Comparison of ENCODE assay signal across 14 cellular contexts in genomic region chr14:102295301-102295700, GRCh38. TPM values are rescaled to one million over a fixed set of nuclear protein-coding genes. Genes with fewer than 3 reads are reported as not detected.
A peak's percentile ranks its signal among the peaks of the same experiment; 100 is the strongest.
DNase-seq lines count a peak whose midpoint lies in the region; ATAC-seq and TF ChIP-seq lines count a peak whose summit lies in the region.
"Had no signal": no experiment of that assay in that cellular context is flagged by ENCODE, and none has a peak within 500 bp of the region (broad histone marks: within the 10 kb centered on the region; RNA-seq: fewer than 3 reads in every experiment).

No MANE protein-coding gene starts in this region.

- DNase-seq in GM23338 (ENCODE audit: low spot score): no peak
- DNase-seq in SK-N-SH: peak; percentile 50
- DNase-seq in fibroblast of mammary gland (ENCODE audit: low read depth): peak; percentile 64
- DNase-seq in sigmoid colon: no peak
- no peak for DNase-seq in activated CD4-positive, alpha-beta T cell treated with anti-CD3 and anti-CD28 coated beads, Interleukin-2, amount 10 ng/mL, durations not matched to agents 7 days and 5 days
- DNase-seq in stimulated activated CD4-positive, alpha-beta T cell treated with anti-CD3 and anti-CD28 coated beads, Interleukin-4, amount 100 ng/mL, for 4 hours: no peak
- no peak for DNase-seq in stimulated activated CD4-positive, alpha-beta T cell treated with anti-CD3 and anti-CD28 coated beads, Interleukin-12 subunit alpha, Interleukin-12 subunit beta, amount 100 ng/mL, for 4 hours
- DNase-seq: activated T-cell treated with anti-CD3 and anti-CD28 coated beads, Interleukin-2, amount 50 U/mL, for 72 hours; effector CD4-positive, alpha-beta T cell; left colon; NCI-H524 treated with DMSO at 0.1 percent for 48 hours; right cardiac atrium; T-helper 9 cell had no signal

- H3K9me3 Mint-ChIP-seq in GM23338: peaks cover 8% of the 10 kb centered on the region; the same call in 2 of the 3 replicates
- H3K9me3 Mint-ChIP-seq in activated CD4-positive, alpha-beta T cell treated with anti-CD3 and anti-CD28 coated beads, Interleukin-2, amount 10 ng/mL, durations not matched to agents 7 days and 5 days: no peaks in the 10 kb centered on the region
- H3K9me3 Mint-ChIP-seq: activated T-cell treated with anti-CD3 and anti-CD28 coated beads, Interleukin-2, amount 50 U/mL, for 72 hours had no signal

- CTCF ChIA-PET in SK-N-SH (lab: Yijun Ruan, JAX): interaction anchor here (0.7 to 1.6 kb wide), 6 partner anchors 9 to 334 kb away, joined by 3 to 6 read pairs (median 4); no protein-coding TSS in a partner anchor
- CTCF ChIA-PET in activated CD4-positive, alpha-beta T cell treated with anti-CD3 and anti-CD28 coated beads, Interleukin-2, amount 10 ng/mL, durations not matched to agents 7 days and 5 days (lab: Charles Lee): interaction anchor here (1.1 kb wide), 1 partner anchor 10 kb away, joined by 6 read pairs; the partner anchor contains the start of gene MOK

- H3K4me1 ChIP-seq in GM23338 (ENCODE audit: insufficient read depth): no peaks in the 10 kb centered on the region
- H3K4me1 ChIP-seq in SK-N-SH (ENCODE audit: control insufficient read depth in 1 of 2, insufficient read depth in 2 of 2, low read depth in 1 of 2, low read length in 1 of 2): no peaks in the 10 kb centered on the region
- H3K4me1 ChIP-seq in sigmoid colon: peaks cover 0 to 10% (median 0%) of the 10 kb centered on the region in 4 donors

- H3K4me2 ChIP-seq in GM23338 (no peak overlapping the region), SK-N-SH (no peak overlapping the region)

- H3K4me3 ChIP-seq in GM23338: no peak overlapping the region
- no peak overlapping the region for H3K4me3 ChIP-seq in SK-N-SH (ENCODE audit: low read depth in 2 of 2, low read length in 1 of 2)
- no peak overlapping the region for H3K4me3 ChIP-seq in fibroblast of mammary gland (ENCODE audit: control insufficient read depth, low read depth, low read length)
- H3K4me3 ChIP-seq in sigmoid colon: no peak overlapping the region

- H3K27me3 Mint-ChIP-seq in GM23338 (ENCODE audit: insufficient read depth, low read depth, poor library complexity): peaks cover 3% of the 10 kb centered on the region
- H3K27me3 Mint-ChIP-seq in activated CD4-positive, alpha-beta T cell treated with anti-CD3 and anti-CD28 coated beads, Interleukin-2, amount 10 ng/mL, durations not matched to agents 7 days and 5 days: peaks cover 7% of the 10 kb centered on the region

- 70% methylated on average over 3 of the region's 3 CpGs for WGBS in SK-N-SH (ENCODE audit: low lambda C conversion rate)
- WGBS in sigmoid colon, 2 donors: 75 to 82% methylated on average over 3 of the region's 3 CpGs

- no peaks in the 10 kb centered on the region; the same call in 2 of the 3 replicates for H3K4me1 Mint-ChIP-seq in GM23338
- H3K4me1 Mint-ChIP-seq in activated CD4-positive, alpha-beta T cell treated with anti-CD3 and anti-CD28 coated beads, Interleukin-2, amount 10 ng/mL, durations not matched to agents 7 days and 5 days: no peaks in the 10 kb centered on the region

- no peaks in the 10 kb centered on the region for H3K36me3 ChIP-seq in GM23338 (ENCODE audit: insufficient read depth)
- H3K36me3 ChIP-seq in SK-N-SH (replicated peaks in 1 of 2; ENCODE audit: control insufficient read depth in 1 of 2, insufficient read depth in 2 of 2, low read length in 1 of 2): no peaks in the 10 kb centered on the region
- H3K36me3 ChIP-seq in sigmoid colon: no peaks in the 10 kb centered on the region

- TF ChIP-seq EP300 in SK-N-SH (IDR thresholded peaks at IDR 0.05; ENCODE audit: borderline replicate concordance in 1 of 2, low read depth in 1 of 2, low read length in 1 of 2) (no peak), sigmoid colon (IDR thresholded peaks at IDR 0.05) (no peak)

- H2AFZ ChIP-seq in GM23338: no peak overlapping the region
- H2AFZ ChIP-seq in SK-N-SH (ENCODE audit: low read depth): no peak overlapping the region

- POLR2A ChIA-PET in SK-N-SH (lab: Yijun Ruan, JAX): no interaction called here
- POLR2A ChIA-PET in activated CD4-positive, alpha-beta T cell treated with anti-CD3 and anti-CD28 coated beads, Interleukin-2, amount 10 ng/mL, durations not matched to agents 7 days and 5 days (lab: Charles Lee): no interaction called here

- intact Hi-C loops in sigmoid colon (cut with DNase I): no loop called here

- TF ChIP-seq POLR2A in sigmoid colon (IDR thresholded peaks at IDR 0.05): no peak

- no peak for TF ChIP-seq RAD21 in SK-N-SH (IDR thresholded peaks at IDR 0.05; ENCODE audit: low read length)

- H3K27ac Mint-ChIP-seq in GM23338: no peak overlapping the region
- H3K27ac Mint-ChIP-seq in activated CD4-positive, alpha-beta T cell treated with anti-CD3 and anti-CD28 coated beads, Interleukin-2, amount 10 ng/mL, durations not matched to agents 7 days and 5 days: no peak overlapping the region
- H3K27ac Mint-ChIP-seq: activated T-cell treated with anti-CD3 and anti-CD28 coated beads, Interleukin-2, amount 50 U/mL, for 72 hours had no signal

- no peaks in the 10 kb centered on the region for H3K9me2 ChIP-seq in GM23338 (ENCODE audit: insufficient read depth)
- no peaks in the 10 kb centered on the region for H3K9me2 ChIP-seq in SK-N-SH

- H3K79me2 ChIP-seq in GM23338 (replicated peaks; ENCODE audit: insufficient read depth) (no peaks in the 10 kb centered on the region), SK-N-SH (ENCODE audit: insufficient read depth) (peaks cover 5% of the 10 kb centered on the region; the same call in 1 of the 2 replicates)

- H3F3A ChIP-seq in GM23338 (replicated peaks; ENCODE audit: low read depth): no peaks in the 10 kb centered on the region
- H3F3A ChIP-seq in SK-N-SH (replicated peaks; ENCODE audit: insufficient read depth): no peaks in the 10 kb centered on the region

- TF ChIP-seq CTCF in GM23338 (conservative IDR thresholded peaks at IDR 0.05; ENCODE audit: low read depth in 2 of 2) (peak; percentile 36 to 42; a peak in 3 of 4 replicates), SK-N-SH (IDR thresholded peaks at IDR 0.05) (peak; percentile 38), fibroblast of mammary gland (conservative IDR thresholded peaks at IDR 0.05; ENCODE audit: control insufficient read depth, insufficient read depth, low read depth, low read length) (peak; percentile 61), sigmoid colon (IDR thresholded peaks at IDR 0.05) (no peak)

- H3K36me3 Mint-ChIP-seq in GM23338 (ENCODE audit: low read depth): no peaks in the 10 kb centered on the region
- H3K36me3 Mint-ChIP-seq in activated CD4-positive, alpha-beta T cell treated with anti-CD3 and anti-CD28 coated beads, Interleukin-2, amount 10 ng/mL, durations not matched to agents 7 days and 5 days (ENCODE audit: low read depth): no peaks in the 10 kb centered on the region

- H3K9me3 ChIP-seq in SK-N-SH (no peaks in the 10 kb centered on the region), sigmoid colon (no peaks in the 10 kb centered on the region)

- no peak overlapping the region for H3K4me3 Mint-ChIP-seq in GM23338
- no peak overlapping the region for H3K4me3 Mint-ChIP-seq in activated CD4-positive, alpha-beta T cell treated with anti-CD3 and anti-CD28 coated beads, Interleukin-2, amount 10 ng/mL, durations not matched to agents 7 days and 5 days
- H3K4me3 Mint-ChIP-seq: activated T-cell treated with anti-CD3 and anti-CD28 coated beads, Interleukin-2, amount 50 U/mL, for 72 hours had no signal

- H3K27ac ChIP-seq in GM23338 (ENCODE audit: low read depth) (no peak overlapping the region), SK-N-SH (ENCODE audit: low read depth in 2 of 2, low read length in 1 of 2) (no peak overlapping the region), sigmoid colon (peak overlapping the region; percentile 8 to 55 (median 44))

- no peaks in the 10 kb centered on the region for H4K20me1 ChIP-seq in GM23338 (replicated peaks; ENCODE audit: insufficient read depth)
- H4K20me1 ChIP-seq in SK-N-SH (ENCODE audit: insufficient read depth): no peaks in the 10 kb centered on the region

- no peaks in the 10 kb centered on the region for H3K27me3 ChIP-seq in GM23338 (ENCODE audit: insufficient read depth)
- no peaks in the 10 kb centered on the region for H3K27me3 ChIP-seq in SK-N-SH (ENCODE audit: insufficient read depth)
- H3K27me3 ChIP-seq in sigmoid colon: no peaks in the 10 kb centered on the region

- no peak overlapping the region for H3K9ac ChIP-seq in SK-N-SH

- ATAC-seq in GM23338: peak; percentile 49
- no peak for ATAC-seq in GM18909 (IDR thresholded peaks at IDR 0.05; ENCODE audit: poor library complexity, unreplicated experiment)
- ATAC-seq: activated T-cell treated with anti-CD3 and anti-CD28 coated beads, Interleukin-2, amount 50 U/mL, for 72 hours; left colon had no signal

TF ChIP-seq in SK-N-SH, 30 proteins besides CTCF, POLR2A, EP300 and RAD21:
- TF ChIP-seq RXRA (IDR thresholded peaks at IDR 0.05; ENCODE audit: borderline replicate concordance, low read depth): no peak
- TF ChIP-seq FOXM1 (IDR thresholded peaks at IDR 0.05; ENCODE audit: low read depth): no peak
- TF ChIP-seq RFX5 (IDR thresholded peaks at IDR 0.05; ENCODE audit: low read length): no peak
- no peak for TF ChIP-seq MXI1 (IDR thresholded peaks at IDR 0.05; ENCODE audit: low read depth, low read length)
TF ChIP-seq in SK-N-SH: peak in this region for 0.

RNA-seq across cellular contexts. Expression of gene MOK, which starts 9.7 kb away (rescaled TPM):
- 2.1 and 3.1 TPM in 2 replicates for total RNA-seq in GM23338 (2014; rRNA removed; shearing (Covaris generic))
- polyA plus RNA-seq in GM23338 (2016; fragmentation: Nextera tagmentation; extraction: Ambion mirVana): 3.1 and 4.7 TPM in 2 replicates
- polyA plus RNA-seq in SK-N-SH (2012; rRNA removed): 13.3 and 15.2 TPM in 2 replicates
- polyA plus RNA-seq in SK-N-SH (2012; cell fraction: cytosol; rRNA removed): 5.1 and 6.0 TPM in 2 replicates
- polyA plus RNA-seq in SK-N-SH (2012; cell fraction: nucleus; rRNA removed): 83.8 and 120 TPM in 2 replicates
- 10 to 100 TPM in 2 of 4 donors, 1 to 10 TPM in 2; 7.5 to 17.2 (median 11.2) TPM for total RNA-seq in sigmoid colon
- 10 to 100 TPM in 1 of 3 donors, 1 to 10 TPM in 2; 1.8 to 10.2 (median 6.0) TPM for polyA plus RNA-seq in sigmoid colon
- total RNA-seq in activated CD4-positive, alpha-beta T cell treated with anti-CD3 and anti-CD28 coated beads, Interleukin-2, amount 10 ng/mL, durations not matched to agents 7 days and 5 days: 1 to 10 TPM in 1 of 2 experiments, under 1 TPM in 1; 0.96 to 1.4 TPM

RNA-seq across cellular contexts. Expression of gene ZNF839, which starts 24.2 kb away (rescaled TPM):
- total RNA-seq in GM23338 (2014; rRNA removed; shearing (Covaris generic)): 8.0 and 10.0 TPM in 2 replicates
- polyA plus RNA-seq in GM23338 (2016; fragmentation: Nextera tagmentation; extraction: Ambion mirVana) (6.0 and 7.9 TPM in 2 replicates), SK-N-SH (2012; rRNA removed) (15.4 and 19.4 TPM in 2 replicates), sigmoid colon (1 to 10 TPM; 4.6 to 9.3 (median 6.0) TPM)
- 8.8 and 9.0 TPM in 2 replicates for polyA plus RNA-seq in SK-N-SH (2012; cell fraction: cytosol; rRNA removed)
- polyA plus RNA-seq in SK-N-SH (2012; cell fraction: nucleus; rRNA removed): 66.8 and 82.7 TPM in 2 replicates
- total RNA-seq in sigmoid colon: 10 to 100 TPM in 1 of 4 donors, 1 to 10 TPM in 3; 5.7 to 12.2 (median 8.2) TPM
- 10 to 100 TPM; 14.8 to 18.8 TPM for total RNA-seq in activated CD4-positive, alpha-beta T cell treated with anti-CD3 and anti-CD28 coated beads, Interleukin-2, amount 10 ng/mL, durations not matched to agents 7 days and 5 days

Comparison
In these comparisons a context has a peak if more than half of its experiments do, and no peak if none do; other contexts are left out.
1. DNase-seq: peak in SK-N-SH (single experiment) and fibroblast of mammary gland (single experiment); none in GM23338 (single experiment), sigmoid colon (single experiment), activated CD4-positive, alpha-beta T cell treated with anti-CD3 and anti-CD28 coated beads, Interleukin-2, amount 10 ng/mL, durations not matched to agents 7 days and 5 days (single experiment), stimulated activated CD4-positive, alpha-beta T cell treated with anti-CD3 and anti-CD28 coated beads, Interleukin-4, amount 100 ng/mL, for 4 hours (0 of 2) and stimulated activated CD4-positive, alpha-beta T cell treated with anti-CD3 and anti-CD28 coated beads, Interleukin-12 subunit alpha, Interleukin-12 subunit beta, amount 100 ng/mL, for 4 hours (single experiment).
2. H3K27ac ChIP-seq: peak in sigmoid colon (4 of 4); none in GM23338 (single experiment) and SK-N-SH (0 of 2).
3. CTCF ChIP-seq: peak in GM23338 (2 of 2), SK-N-SH (single experiment) and fibroblast of mammary gland (single experiment); none in sigmoid colon (0 of 4).